35 cellular contexts compared by ENCODE assay signal in the genomic region with DNA sequence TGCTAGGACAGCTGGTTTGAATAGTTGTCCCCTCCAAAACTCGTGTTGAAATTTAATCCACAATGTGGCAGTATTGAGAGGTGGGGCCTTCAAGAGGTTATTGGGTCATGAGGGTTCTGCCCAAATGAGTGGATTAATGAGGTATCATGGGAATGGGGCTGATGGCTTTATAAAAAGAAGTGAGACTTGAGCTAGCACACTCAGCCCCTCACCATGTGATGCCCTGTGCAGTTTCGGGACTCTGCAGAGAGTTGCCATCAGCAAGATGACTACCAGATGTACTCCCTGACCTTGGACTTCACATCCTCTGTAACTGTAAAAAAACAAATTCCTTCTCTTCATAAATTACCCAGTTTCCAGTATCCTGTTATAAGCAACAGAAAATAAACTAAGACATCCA.
"Had no signal": no experiment of that assay in that cellular context is flagged by ENCODE, and none has a peak within 500 bp of the region (broad histone marks: within the 10 kb centered on the region; RNA-seq: fewer than 3 reads in every experiment).

No MANE protein-coding gene starts in this region.

- H3K27ac Mint-ChIP-seq: activated CD4-positive, alpha-beta T cell treated with anti-CD3 and anti-CD28 coated beads, Interleukin-2, amount 10 ng/mL, durations not matched to agents 24 days and 14 days; activated CD8-positive, alpha-beta T cell treated with anti-CD3 and anti-CD28 coated beads for 36 hours; activated naive CD8-positive, alpha-beta T cell treated with anti-CD3 and anti-CD28 coated beads, Interleukin-2, amount 10 ng/mL, durations not matched to agents 7 days and 5 days; activated T-cell treated with anti-CD3 and anti-CD28 coated beads, Interleukin-2, amount 50 U/mL, for 72 hours; activated T-helper 17 cell treated with anti-CD3 and anti-CD28 coated beads, Interleukin-2, amount 50 U/mL, for 72 hours; T-cell had no signal

- DNase-seq: activated CD4-positive, alpha-beta T cell treated with anti-CD3 and anti-CD28 coated beads for 1 hour; activated CD4-positive, alpha-beta T cell treated with anti-CD3 and anti-CD28 coated beads, Interleukin-2, amount 10 ng/mL, durations not matched to agents 24 days and 14 days; activated CD4-positive, alpha-beta T cell treated with anti-CD3 and anti-CD28 coated beads, Interleukin-2, amount 50 U/mL, for 4 hours; activated CD4-positive, CD25-positive, alpha-beta regulatory T cell; activated CD8-positive, alpha-beta T cell treated with anti-CD3 and anti-CD28 coated beads for 36 hours; activated effector memory CD4-positive, alpha-beta T cell treated with anti-CD3 and anti-CD28 coated beads, Interleukin-2, amount 50 U/mL, for 16 hours; activated naive CD4-positive, alpha-beta T cell; activated naive CD4-positive, alpha-beta T cell treated with anti-CD3 and anti-CD28 coated beads, Interleukin-2, amount 50 U/mL, for 16 hours; activated naive CD8-positive, alpha-beta T cell treated with anti-CD3 and anti-CD28 coated beads, Interleukin-2, amount 10 ng/mL, durations not matched to agents 7 days and 5 days; activated T-cell treated with anti-CD3 and anti-CD28 coated beads, Interleukin-2, amount 50 U/mL, for 1 hour; activated T-cell treated with anti-CD3 and anti-CD28 coated beads, Interleukin-2, amount 50 U/mL, for 72 hours; amygdala; body of pancreas; NCI-H1092 treated with DMSO at 0.1 percent for 48 hours; NCI-H1417; NCI-H146; NCI-H187; NCI-H2029 treated with DMSO at 0.1 percent for 48 hours; NCI-H2107; NCI-H2171; NCI-H510A; NCI-H526; NCI-H748 treated with DMSO at 0.1 percent for 48 hours; NK-92 treated with Interleukin-12 subunit alpha and Interleukin-12 subunit beta, amount 100 ng/mL, for 24 hours; PC-9; SIG-M5; T-cell; T-helper 2 cell; T1000; WERI-Rb-1 had no signal

- H3K9me3 Mint-ChIP-seq: activated CD4-positive, alpha-beta T cell treated with anti-CD3 and anti-CD28 coated beads, Interleukin-2, amount 10 ng/mL, durations not matched to agents 24 days and 14 days; activated CD8-positive, alpha-beta T cell treated with anti-CD3 and anti-CD28 coated beads for 36 hours; activated naive CD8-positive, alpha-beta T cell treated with anti-CD3 and anti-CD28 coated beads, Interleukin-2, amount 10 ng/mL, durations not matched to agents 7 days and 5 days; activated T-cell treated with anti-CD3 and anti-CD28 coated beads, Interleukin-2, amount 50 U/mL, for 72 hours; activated T-helper 17 cell treated with anti-CD3 and anti-CD28 coated beads, Interleukin-2, amount 50 U/mL, for 72 hours; T-cell had no signal

- H3K4me3 ChIP-seq: body of pancreas, breast epithelium, K562, PC-9 had no signal

- ATAC-seq: activated CD8-positive, alpha-beta T cell treated with anti-CD3 and anti-CD28 coated beads for 36 hours; activated T-cell treated with anti-CD3 and anti-CD28 coated beads, Interleukin-2, amount 50 U/mL, for 72 hours; activated T-helper 17 cell treated with anti-CD3 and anti-CD28 coated beads, Interleukin-2, amount 50 U/mL, for 72 hours; body of pancreas; K562; Right ventricle myocardium inferior; SK-N-SH treated with all-trans-retinoic acid at 6 μM for 48 hours; T-cell had no signal

- H3K27me3 Mint-ChIP-seq: activated CD4-positive, alpha-beta T cell treated with anti-CD3 and anti-CD28 coated beads, Interleukin-2, amount 10 ng/mL, durations not matched to agents 24 days and 14 days; activated CD8-positive, alpha-beta T cell treated with anti-CD3 and anti-CD28 coated beads for 36 hours; activated naive CD8-positive, alpha-beta T cell treated with anti-CD3 and anti-CD28 coated beads, Interleukin-2, amount 10 ng/mL, durations not matched to agents 7 days and 5 days; activated T-helper 17 cell treated with anti-CD3 and anti-CD28 coated beads, Interleukin-2, amount 50 U/mL, for 72 hours; T-cell had no signal

- H3K4me3 Mint-ChIP-seq: activated CD4-positive, alpha-beta T cell treated with anti-CD3 and anti-CD28 coated beads, Interleukin-2, amount 10 ng/mL, durations not matched to agents 24 days and 14 days; activated CD8-positive, alpha-beta T cell treated with anti-CD3 and anti-CD28 coated beads for 36 hours; activated naive CD8-positive, alpha-beta T cell treated with anti-CD3 and anti-CD28 coated beads, Interleukin-2, amount 10 ng/mL, durations not matched to agents 7 days and 5 days; activated T-cell treated with anti-CD3 and anti-CD28 coated beads, Interleukin-2, amount 50 U/mL, for 72 hours; activated T-helper 17 cell treated with anti-CD3 and anti-CD28 coated beads, Interleukin-2, amount 50 U/mL, for 72 hours; T-cell had no signal
